1 cellular context compared by ENCODE assay signal in the genomic region with DNA sequence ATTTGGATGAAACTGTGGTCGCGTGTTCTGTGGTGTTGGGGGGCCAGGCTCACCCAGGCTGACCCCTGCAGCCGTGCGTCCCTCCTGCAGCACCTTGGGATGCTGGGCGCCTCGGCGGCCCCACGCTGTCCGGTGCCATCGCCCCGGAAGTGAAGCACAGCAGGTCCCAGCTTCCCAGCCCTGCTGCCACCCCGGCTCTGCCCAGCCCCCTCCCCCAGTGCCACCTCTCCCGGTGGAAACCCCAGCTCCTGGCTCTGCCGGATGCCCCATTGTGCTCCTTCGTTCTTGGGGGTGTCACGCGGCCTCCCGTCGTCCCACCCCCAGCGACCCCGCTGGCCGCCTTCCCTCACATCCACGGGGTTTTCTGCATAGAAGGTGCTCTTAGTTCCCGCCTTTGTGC.
TF ChIP-seq lines count a peak whose summit lies in the region.

No MANE protein-coding gene starts in this region.

TF ChIP-seq in GM12878, 131 proteins besides CTCF, POLR2A, EP300 and RAD21:
- TF ChIP-seq BRCA1 (IDR thresholded peaks at IDR 0.05; ENCODE audit: low read depth, low read length) (no peak), SRF (IDR thresholded peaks at IDR 0.05; ENCODE audit: low read depth in 2 of 2, low read length in 2 of 2) (no peak), RB1 (IDR thresholded peaks at IDR 0.05; ENCODE audit: borderline replicate concordance) (no peak), BMI1 (IDR thresholded peaks at IDR 0.05; ENCODE audit: borderline replicate concordance) (no peak), NBN (IDR thresholded peaks at IDR 0.05) (no peak), YY1 (IDR thresholded peaks at IDR 0.05; ENCODE audit: low read depth, low read length) (no peak), IKZF1 (conservative IDR thresholded peaks at IDR 0.05) (no peak), SMARCA5 (IDR thresholded peaks at IDR 0.05) (no peak), EED (IDR thresholded peaks at IDR 0.05; ENCODE audit: low read depth) (no peak), WRNIP1 (IDR thresholded peaks at IDR 0.05; ENCODE audit: borderline replicate concordance, low read depth, low read length) (no peak), DPF2 (IDR thresholded peaks at IDR 0.05) (no peak), SREBF1 (IDR thresholded peaks at IDR 0.05; ENCODE audit: low read length) (no peak), YBX1 (IDR thresholded peaks at IDR 0.05) (no peak), RBBP5 (conservative IDR thresholded peaks at IDR 0.05) (no peak), ASH2L (IDR thresholded peaks at IDR 0.05; ENCODE audit: borderline replicate concordance, low read depth) (no peak)
- TF ChIP-seq, protein P1, sequence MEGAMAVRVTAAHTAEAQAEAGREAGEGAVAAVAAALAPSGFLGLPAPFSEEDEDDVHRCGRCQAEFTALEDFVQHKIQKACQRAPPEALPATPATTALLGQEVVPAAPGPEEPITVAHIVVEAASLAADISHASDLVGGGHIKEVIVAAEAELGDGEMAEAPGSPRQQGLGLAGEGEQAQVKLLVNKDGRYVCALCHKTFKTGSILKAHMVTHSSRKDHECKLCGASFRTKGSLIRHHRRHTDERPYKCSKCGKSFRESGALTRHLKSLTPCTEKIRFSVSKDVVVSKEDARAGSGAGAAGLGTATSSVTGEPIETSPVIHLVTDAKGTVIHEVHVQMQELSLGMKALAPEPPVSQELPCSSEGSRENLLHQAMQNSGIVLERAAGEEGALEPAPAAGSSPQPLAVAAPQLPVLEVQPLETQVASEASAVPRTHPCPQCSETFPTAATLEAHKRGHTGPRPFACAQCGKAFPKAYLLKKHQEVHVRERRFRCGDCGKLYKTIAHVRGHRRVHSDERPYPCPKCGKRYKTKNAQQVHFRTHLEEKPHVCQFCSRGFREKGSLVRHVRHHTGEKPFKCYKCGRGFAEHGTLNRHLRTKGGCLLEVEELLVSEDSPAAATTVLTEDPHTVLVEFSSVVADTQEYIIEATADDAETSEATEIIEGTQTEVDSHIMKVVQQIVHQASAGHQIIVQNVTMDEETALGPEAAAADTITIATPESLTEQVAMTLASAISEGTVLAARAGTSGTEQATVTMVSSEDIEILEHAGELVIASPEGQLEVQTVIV (IDR thresholded peaks at IDR 0.05; ENCODE audit: borderline replicate concordance, partially characterized antibody) = no peak
- TF ChIP-seq, protein P2, sequence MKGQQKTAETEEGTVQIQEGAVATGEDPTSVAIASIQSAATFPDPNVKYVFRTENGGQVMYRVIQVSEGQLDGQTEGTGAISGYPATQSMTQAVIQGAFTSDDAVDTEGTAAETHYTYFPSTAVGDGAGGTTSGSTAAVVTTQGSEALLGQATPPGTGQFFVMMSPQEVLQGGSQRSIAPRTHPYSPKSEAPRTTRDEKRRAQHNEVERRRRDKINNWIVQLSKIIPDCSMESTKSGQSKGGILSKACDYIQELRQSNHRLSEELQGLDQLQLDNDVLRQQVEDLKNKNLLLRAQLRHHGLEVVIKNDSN (IDR thresholded peaks at IDR 0.05; ENCODE audit: borderline replicate concordance, extremely low read length, insufficient read depth, low read depth, low read length) = no peak
- TF ChIP-seq, protein P3, sequence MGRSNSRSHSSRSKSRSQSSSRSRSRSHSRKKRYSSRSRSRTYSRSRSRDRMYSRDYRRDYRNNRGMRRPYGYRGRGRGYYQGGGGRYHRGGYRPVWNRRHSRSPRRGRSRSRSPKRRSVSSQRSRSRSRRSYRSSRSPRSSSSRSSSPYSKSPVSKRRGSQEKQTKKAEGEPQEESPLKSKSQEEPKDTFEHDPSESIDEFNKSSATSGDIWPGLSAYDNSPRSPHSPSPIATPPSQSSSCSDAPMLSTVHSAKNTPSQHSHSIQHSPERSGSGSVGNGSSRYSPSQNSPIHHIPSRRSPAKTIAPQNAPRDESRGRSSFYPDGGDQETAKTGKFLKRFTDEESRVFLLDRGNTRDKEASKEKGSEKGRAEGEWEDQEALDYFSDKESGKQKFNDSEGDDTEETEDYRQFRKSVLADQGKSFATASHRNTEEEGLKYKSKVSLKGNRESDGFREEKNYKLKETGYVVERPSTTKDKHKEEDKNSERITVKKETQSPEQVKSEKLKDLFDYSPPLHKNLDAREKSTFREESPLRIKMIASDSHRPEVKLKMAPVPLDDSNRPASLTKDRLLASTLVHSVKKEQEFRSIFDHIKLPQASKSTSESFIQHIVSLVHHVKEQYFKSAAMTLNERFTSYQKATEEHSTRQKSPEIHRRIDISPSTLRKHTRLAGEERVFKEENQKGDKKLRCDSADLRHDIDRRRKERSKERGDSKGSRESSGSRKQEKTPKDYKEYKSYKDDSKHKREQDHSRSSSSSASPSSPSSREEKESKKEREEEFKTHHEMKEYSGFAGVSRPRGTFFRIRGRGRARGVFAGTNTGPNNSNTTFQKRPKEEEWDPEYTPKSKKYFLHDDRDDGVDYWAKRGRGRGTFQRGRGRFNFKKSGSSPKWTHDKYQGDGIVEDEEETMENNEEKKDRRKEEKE (IDR thresholded peaks at IDR 0.05) = no peak
- TF ChIP-seq, protein P4, sequence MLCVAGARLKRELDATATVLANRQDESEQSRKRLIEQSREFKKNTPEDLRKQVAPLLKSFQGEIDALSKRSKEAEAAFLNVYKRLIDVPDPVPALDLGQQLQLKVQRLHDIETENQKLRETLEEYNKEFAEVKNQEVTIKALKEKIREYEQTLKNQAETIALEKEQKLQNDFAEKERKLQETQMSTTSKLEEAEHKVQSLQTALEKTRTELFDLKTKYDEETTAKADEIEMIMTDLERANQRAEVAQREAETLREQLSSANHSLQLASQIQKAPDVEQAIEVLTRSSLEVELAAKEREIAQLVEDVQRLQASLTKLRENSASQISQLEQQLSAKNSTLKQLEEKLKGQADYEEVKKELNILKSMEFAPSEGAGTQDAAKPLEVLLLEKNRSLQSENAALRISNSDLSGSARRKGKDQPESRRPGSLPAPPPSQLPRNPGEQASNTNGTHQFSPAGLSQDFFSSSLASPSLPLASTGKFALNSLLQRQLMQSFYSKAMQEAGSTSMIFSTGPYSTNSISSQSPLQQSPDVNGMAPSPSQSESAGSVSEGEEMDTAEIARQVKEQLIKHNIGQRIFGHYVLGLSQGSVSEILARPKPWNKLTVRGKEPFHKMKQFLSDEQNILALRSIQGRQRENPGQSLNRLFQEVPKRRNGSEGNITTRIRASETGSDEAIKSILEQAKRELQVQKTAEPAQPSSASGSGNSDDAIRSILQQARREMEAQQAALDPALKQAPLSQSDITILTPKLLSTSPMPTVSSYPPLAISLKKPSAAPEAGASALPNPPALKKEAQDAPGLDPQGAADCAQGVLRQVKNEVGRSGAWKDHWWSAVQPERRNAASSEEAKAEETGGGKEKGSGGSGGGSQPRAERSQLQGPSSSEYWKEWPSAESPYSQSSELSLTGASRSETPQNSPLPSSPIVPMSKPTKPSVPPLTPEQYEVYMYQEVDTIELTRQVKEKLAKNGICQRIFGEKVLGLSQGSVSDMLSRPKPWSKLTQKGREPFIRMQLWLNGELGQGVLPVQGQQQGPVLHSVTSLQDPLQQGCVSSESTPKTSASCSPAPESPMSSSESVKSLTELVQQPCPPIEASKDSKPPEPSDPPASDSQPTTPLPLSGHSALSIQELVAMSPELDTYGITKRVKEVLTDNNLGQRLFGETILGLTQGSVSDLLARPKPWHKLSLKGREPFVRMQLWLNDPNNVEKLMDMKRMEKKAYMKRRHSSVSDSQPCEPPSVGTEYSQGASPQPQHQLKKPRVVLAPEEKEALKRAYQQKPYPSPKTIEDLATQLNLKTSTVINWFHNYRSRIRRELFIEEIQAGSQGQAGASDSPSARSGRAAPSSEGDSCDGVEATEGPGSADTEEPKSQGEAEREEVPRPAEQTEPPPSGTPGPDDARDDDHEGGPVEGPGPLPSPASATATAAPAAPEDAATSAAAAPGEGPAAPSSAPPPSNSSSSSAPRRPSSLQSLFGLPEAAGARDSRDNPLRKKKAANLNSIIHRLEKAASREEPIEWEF (IDR thresholded peaks at IDR 0.05; ENCODE audit: insufficient replicate concordance, low read depth, low read length) = no peak
- TF ChIP-seq, protein P5, sequence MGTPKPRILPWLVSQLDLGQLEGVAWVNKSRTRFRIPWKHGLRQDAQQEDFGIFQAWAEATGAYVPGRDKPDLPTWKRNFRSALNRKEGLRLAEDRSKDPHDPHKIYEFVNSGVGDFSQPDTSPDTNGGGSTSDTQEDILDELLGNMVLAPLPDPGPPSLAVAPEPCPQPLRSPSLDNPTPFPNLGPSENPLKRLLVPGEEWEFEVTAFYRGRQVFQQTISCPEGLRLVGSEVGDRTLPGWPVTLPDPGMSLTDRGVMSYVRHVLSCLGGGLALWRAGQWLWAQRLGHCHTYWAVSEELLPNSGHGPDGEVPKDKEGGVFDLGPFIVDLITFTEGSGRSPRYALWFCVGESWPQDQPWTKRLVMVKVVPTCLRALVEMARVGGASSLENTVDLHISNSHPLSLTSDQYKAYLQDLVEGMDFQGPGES (IDR thresholded peaks at IDR 0.05) = no peak
